ENCODE assay signal across 1 cellular context in the genomic region with DNA sequence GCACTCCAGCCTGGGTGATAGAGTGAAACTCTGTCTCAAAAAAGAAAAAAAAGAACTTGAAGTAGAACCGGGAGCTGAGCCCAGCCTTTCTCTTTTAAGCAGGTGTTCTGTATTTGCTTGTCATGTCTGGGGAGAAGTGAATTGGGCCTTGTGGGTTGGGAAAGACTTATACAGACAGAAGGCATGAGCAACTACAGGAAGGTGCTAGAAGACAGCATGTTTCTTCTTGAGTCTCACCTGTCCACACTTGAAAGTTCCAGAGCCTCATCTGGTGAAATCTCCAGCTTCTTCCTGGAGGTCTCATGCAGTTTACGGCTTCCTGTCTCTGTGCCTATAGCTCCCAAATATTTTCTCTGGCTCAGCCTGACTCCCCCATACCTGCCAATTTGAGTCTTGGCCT.
TF ChIP-seq lines count a peak whose summit lies in the region.

No MANE protein-coding gene starts in this region.

TF ChIP-seq in GM12878, 131 proteins besides CTCF, POLR2A, EP300 and RAD21:
- TF ChIP-seq NR2F1 (conservative IDR thresholded peaks at IDR 0.05), result no peak
- TF ChIP-seq IKZF2 (IDR thresholded peaks at IDR 0.05), result no peak
- TF ChIP-seq, protein P1, sequence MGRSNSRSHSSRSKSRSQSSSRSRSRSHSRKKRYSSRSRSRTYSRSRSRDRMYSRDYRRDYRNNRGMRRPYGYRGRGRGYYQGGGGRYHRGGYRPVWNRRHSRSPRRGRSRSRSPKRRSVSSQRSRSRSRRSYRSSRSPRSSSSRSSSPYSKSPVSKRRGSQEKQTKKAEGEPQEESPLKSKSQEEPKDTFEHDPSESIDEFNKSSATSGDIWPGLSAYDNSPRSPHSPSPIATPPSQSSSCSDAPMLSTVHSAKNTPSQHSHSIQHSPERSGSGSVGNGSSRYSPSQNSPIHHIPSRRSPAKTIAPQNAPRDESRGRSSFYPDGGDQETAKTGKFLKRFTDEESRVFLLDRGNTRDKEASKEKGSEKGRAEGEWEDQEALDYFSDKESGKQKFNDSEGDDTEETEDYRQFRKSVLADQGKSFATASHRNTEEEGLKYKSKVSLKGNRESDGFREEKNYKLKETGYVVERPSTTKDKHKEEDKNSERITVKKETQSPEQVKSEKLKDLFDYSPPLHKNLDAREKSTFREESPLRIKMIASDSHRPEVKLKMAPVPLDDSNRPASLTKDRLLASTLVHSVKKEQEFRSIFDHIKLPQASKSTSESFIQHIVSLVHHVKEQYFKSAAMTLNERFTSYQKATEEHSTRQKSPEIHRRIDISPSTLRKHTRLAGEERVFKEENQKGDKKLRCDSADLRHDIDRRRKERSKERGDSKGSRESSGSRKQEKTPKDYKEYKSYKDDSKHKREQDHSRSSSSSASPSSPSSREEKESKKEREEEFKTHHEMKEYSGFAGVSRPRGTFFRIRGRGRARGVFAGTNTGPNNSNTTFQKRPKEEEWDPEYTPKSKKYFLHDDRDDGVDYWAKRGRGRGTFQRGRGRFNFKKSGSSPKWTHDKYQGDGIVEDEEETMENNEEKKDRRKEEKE (IDR thresholded peaks at IDR 0.05), result no peak
- no peak for TF ChIP-seq NR2C2 (IDR thresholded peaks at IDR 0.05; ENCODE audit: borderline replicate concordance, control insufficient read depth, insufficient read length, low read depth)
- no peak for TF ChIP-seq TARDBP (IDR thresholded peaks at IDR 0.05; ENCODE audit: borderline replicate concordance)
- TF ChIP-seq, protein P2, sequence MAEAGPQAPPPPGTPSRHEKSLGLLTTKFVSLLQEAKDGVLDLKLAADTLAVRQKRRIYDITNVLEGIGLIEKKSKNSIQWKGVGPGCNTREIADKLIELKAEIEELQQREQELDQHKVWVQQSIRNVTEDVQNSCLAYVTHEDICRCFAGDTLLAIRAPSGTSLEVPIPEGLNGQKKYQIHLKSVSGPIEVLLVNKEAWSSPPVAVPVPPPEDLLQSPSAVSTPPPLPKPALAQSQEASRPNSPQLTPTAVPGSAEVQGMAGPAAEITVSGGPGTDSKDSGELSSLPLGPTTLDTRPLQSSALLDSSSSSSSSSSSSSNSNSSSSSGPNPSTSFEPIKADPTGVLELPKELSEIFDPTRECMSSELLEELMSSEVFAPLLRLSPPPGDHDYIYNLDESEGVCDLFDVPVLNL (IDR thresholded peaks at IDR 0.05; ENCODE audit: low read depth, low read length), result no peak
- no peak for TF ChIP-seq ETV6 (conservative IDR thresholded peaks at IDR 0.05 in 1 of 2, IDR thresholded peaks at IDR 0.05 in 1 of 2; ENCODE audit: borderline replicate concordance in 1 of 2, low read depth in 1 of 2)
- no peak for TF ChIP-seq RUNX3 (IDR thresholded peaks at IDR 0.05; ENCODE audit: low read length)
- TF ChIP-seq POU2F2 (IDR thresholded peaks at IDR 0.05; ENCODE audit: borderline replicate concordance, low read depth, low read length), result no peak
- no peak for TF ChIP-seq CHD2 (IDR thresholded peaks at IDR 0.05; ENCODE audit: borderline replicate concordance, low read depth, low read length)
- no peak for TF ChIP-seq NFIC (IDR thresholded peaks at IDR 0.05; ENCODE audit: low read depth, low read length)
- no peak for TF ChIP-seq SREBF2 (IDR thresholded peaks at IDR 0.05; ENCODE audit: low read length)
- TF ChIP-seq, protein P3, sequence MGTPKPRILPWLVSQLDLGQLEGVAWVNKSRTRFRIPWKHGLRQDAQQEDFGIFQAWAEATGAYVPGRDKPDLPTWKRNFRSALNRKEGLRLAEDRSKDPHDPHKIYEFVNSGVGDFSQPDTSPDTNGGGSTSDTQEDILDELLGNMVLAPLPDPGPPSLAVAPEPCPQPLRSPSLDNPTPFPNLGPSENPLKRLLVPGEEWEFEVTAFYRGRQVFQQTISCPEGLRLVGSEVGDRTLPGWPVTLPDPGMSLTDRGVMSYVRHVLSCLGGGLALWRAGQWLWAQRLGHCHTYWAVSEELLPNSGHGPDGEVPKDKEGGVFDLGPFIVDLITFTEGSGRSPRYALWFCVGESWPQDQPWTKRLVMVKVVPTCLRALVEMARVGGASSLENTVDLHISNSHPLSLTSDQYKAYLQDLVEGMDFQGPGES (IDR thresholded peaks at IDR 0.05), result no peak
- TF ChIP-seq CBX5 (IDR thresholded peaks at IDR 0.05; ENCODE audit: low read depth), result no peak
- no peak for TF ChIP-seq IRF4 (IDR thresholded peaks at IDR 0.05; ENCODE audit: low read depth, low read length)
- TF ChIP-seq, protein P4, sequence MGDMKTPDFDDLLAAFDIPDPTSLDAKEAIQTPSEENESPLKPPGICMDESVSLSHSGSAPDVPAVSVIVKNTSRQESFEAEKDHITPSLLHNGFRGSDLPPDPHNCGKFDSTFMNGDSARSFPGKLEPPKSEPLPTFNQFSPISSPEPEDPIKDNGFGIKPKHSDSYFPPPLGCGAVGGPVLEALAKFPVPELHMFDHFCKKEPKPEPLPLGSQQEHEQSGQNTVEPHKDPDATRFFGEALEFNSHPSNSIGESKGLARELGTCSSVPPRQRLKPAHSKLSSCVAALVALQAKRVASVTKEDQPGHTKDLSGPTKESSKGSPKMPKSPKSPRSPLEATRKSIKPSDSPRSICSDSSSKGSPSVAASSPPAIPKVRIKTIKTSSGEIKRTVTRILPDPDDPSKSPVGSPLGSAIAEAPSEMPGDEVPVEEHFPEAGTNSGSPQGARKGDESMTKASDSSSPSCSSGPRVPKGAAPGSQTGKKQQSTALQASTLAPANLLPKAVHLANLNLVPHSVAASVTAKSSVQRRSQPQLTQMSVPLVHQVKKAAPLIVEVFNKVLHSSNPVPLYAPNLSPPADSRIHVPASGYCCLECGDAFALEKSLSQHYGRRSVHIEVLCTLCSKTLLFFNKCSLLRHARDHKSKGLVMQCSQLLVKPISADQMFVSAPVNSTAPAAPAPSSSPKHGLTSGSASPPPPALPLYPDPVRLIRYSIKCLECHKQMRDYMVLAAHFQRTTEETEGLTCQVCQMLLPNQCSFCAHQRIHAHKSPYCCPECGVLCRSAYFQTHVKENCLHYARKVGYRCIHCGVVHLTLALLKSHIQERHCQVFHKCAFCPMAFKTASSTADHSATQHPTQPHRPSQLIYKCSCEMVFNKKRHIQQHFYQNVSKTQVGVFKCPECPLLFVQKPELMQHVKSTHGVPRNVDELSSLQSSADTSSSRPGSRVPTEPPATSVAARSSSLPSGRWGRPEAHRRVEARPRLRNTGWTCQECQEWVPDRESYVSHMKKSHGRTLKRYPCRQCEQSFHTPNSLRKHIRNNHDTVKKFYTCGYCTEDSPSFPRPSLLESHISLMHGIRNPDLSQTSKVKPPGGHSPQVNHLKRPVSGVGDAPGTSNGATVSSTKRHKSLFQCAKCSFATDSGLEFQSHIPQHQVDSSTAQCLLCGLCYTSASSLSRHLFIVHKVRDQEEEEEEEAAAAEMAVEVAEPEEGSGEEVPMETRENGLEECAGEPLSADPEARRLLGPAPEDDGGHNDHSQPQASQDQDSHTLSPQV (IDR thresholded peaks at IDR 0.05), result no peak
- TF ChIP-seq ZNF24 (IDR thresholded peaks at IDR 0.05), result no peak
- TF ChIP-seq POLR2AphosphoS5 (IDR thresholded peaks at IDR 0.05; ENCODE audit: low read length), result no peak
TF ChIP-seq in GM12878: peak in this region for 0.
